Comparison of ENCODE assay signal across 24 cellular contexts in genomic region chr20:35300469-35301262, GRCh38. TPM values are rescaled to one million over a fixed set of nuclear protein-coding genes. Genes with fewer than 3 reads are reported as not detected.
"Had no signal": no experiment of that assay in that cellular context is flagged by ENCODE, and none has a peak within 500 bp of the region (broad histone marks: within the 10 kb centered on the region; RNA-seq: fewer than 3 reads in every experiment).

No MANE protein-coding gene starts in this region.

- ATAC-seq: esophagus mucosa; gastrocnemius medialis; heart right ventricle; lower lobe of right lung; psoas muscle; sciatic nerve; stimulated activated naive B cell treated with anti-CD40 and anti-IgM and Interleukin-4, amounts not matched to agents 10 μg/mL and 1 μg/mL and 100 μg/mL, for 72 hours; stimulated activated naive CD8-positive, alpha-beta T cell treated with anti-CD3 and anti-CD28 coated beads, Interleukin-15, amount 100 ng/mL, for 72 hours had no signal

- DNase-seq: effector memory CD4-positive, alpha-beta T cell; gastrocnemius medialis; heart right ventricle; hypothalamus; immature natural killer cell; left ventricle myocardium inferior; lower lobe of right lung; nephron progenitor cell; psoas muscle; retina; stimulated activated CD4-positive, alpha-beta T cell treated with anti-CD3 and anti-CD28 coated beads, Interleukin-2, amount 100 ng/mL, for 24 hours; stimulated activated CD4-positive, alpha-beta T cell treated with anti-CD3 and anti-CD28 coated beads, Interleukin-4, amount 100 ng/mL, for 4 hours; stimulated activated naive B cell treated with anti-CD40 and anti-IgM and Interleukin-4, amounts not matched to agents 10 μg/mL and 1 μg/mL and 100 μg/mL, for 72 hours; stimulated activated naive CD8-positive, alpha-beta T cell treated with anti-CD3 and anti-CD28 coated beads, Interleukin-15, amount 100 ng/mL, for 72 hours; transverse colon had no signal

- H3K27ac ChIP-seq: gastrocnemius medialis, heart right ventricle, left ventricle myocardium inferior, lower lobe of right lung, psoas muscle, thoracic aorta, transverse colon had no signal

- H3K27me3 ChIP-seq: heart right ventricle, transverse colon had no signal

- H3K4me3 ChIP-seq: gastrocnemius medialis, heart right ventricle, left ventricle myocardium inferior, lower lobe of right lung, psoas muscle, thoracic aorta, transverse colon had no signal

- H3K36me3 ChIP-seq: thoracic aorta, transverse colon had no signal

- FAIRE-seq: endometrium, keratinocyte had no signal

- H3K9me3 ChIP-seq: gastrocnemius medialis, heart right ventricle, left ventricle myocardium inferior, lower lobe of right lung, psoas muscle, thoracic aorta, transverse colon had no signal

RNA-seq across cellular contexts. Expression of gene FAM83C, which starts 8.4 kb away (rescaled TPM):
- total RNA-seq: fibroblast of lung, gastrocnemius medialis, heart right ventricle, left ventricle myocardium inferior, lower lobe of right lung, mesothelial cell of epicardium, psoas muscle, sciatic nerve, skeletal muscle tissue, subcutaneous adipose tissue, thoracic aorta had no signal
- polyA plus RNA-seq: immature natural killer cell had no signal
